ENCODE assay signal across 8 cellular contexts in genomic region chr16:70064841-70065370, GRCh38. TPM values are rescaled to one million over a fixed set of nuclear protein-coding genes. Genes with fewer than 3 reads are reported as not detected.
DNase-seq lines count a peak whose midpoint lies in the region; ATAC-seq, FAIRE-seq and TF ChIP-seq lines count a peak whose summit lies in the region.
"Not testable (repeated sequence)": the region's sequence is repeated elsewhere in the genome, so short reads cannot be mapped to it uniquely, and the experiment has no call there.

No MANE protein-coding gene starts in this region.

- CTCF ChIA-PET in BJ (lab: Yijun Ruan, JAX); activated CD4-positive, alpha-beta T cell treated with anti-CD3 and anti-CD28 coated beads for 36 hours (lab: Charles Lee); GM12878 (lab: Yijun Ruan, JAX): not testable (repeated sequence)

- H3K9me3 ChIP-seq in GM12878 (replicated peaks; ENCODE audit: control insufficient read depth, insufficient read depth, low read length); cardiac muscle cell (ENCODE audit: low read depth): not testable (repeated sequence)

- H3K4me1 Mint-ChIP-seq in activated CD4-positive, alpha-beta T cell treated with anti-CD3 and anti-CD28 coated beads for 36 hours, result not testable (repeated sequence)
- peaks cover 17% of the 10 kb centered on the region for H3K4me1 Mint-ChIP-seq in nephron

- H3K27ac Mint-ChIP-seq in activated CD4-positive, alpha-beta T cell treated with anti-CD3 and anti-CD28 coated beads for 36 hours, result peak overlapping the region; percentile 63
- H3K27ac Mint-ChIP-seq in nephron, result peak overlapping the region in 2 of 3 experiments; percentile 60 to 83

- H3K36me3 Mint-ChIP-seq in activated CD4-positive, alpha-beta T cell treated with anti-CD3 and anti-CD28 coated beads for 36 hours (ENCODE audit: low read depth); nephron (ENCODE audit: low read depth): not testable (repeated sequence)

- not testable (repeated sequence) for BruUV-seq in GM12878 (replicated peaks; lab: Mats Ljungman, UMichigan)

- not testable (repeated sequence) for H3K27me3 ChIP-seq in BJ (ENCODE audit: control insufficient read depth, insufficient read depth, low read length); GM12878 (replicated peaks in 1 of 2; ENCODE audit: control insufficient read depth in 2 of 2, insufficient read depth in 2 of 2, low read length in 1 of 2); cardiac muscle cell

- not testable (repeated sequence) for FAIRE-seq in GM12878 (lab: Jason Lieb, UNC)

- not testable (repeated sequence) for H3K4me1 ChIP-seq in GM12878 (ENCODE audit: control insufficient read depth, insufficient read depth, low read length); cardiac muscle cell (ENCODE audit: low read depth)

- not testable (repeated sequence) for H3K9me3 Mint-ChIP-seq in activated CD4-positive, alpha-beta T cell treated with anti-CD3 and anti-CD28 coated beads for 36 hours (ENCODE audit: low read depth); nephron

- not testable (repeated sequence) for TF ChIP-seq RAD21 in GM12878 (IDR thresholded peaks at IDR 0.05; ENCODE audit: insufficient read depth, low read depth, low read length)

- POLR2A ChIA-PET in BJ (lab: Charles Lee); activated CD4-positive, alpha-beta T cell treated with anti-CD3 and anti-CD28 coated beads for 36 hours (lab: Charles Lee); GM12878 (lab: Charles Lee): not testable (repeated sequence)

- RAD21 ChIA-PET in GM12878 (lab: Charles Lee; ENCODE audit: unreplicated experiment), result not testable (repeated sequence)

- under 1% methylated on average over 22 of the region's 22 CpGs for WGBS in GM12878 (ENCODE audit: insufficient coverage, insufficient replicate concordance, low lambda C conversion rate, missing lambda C conversion rate)

- not testable (repeated sequence) for DNase-seq in BJ (ENCODE audit: low read depth); GM12878 (ENCODE audit: low read depth, low spot score)
- peak; percentile 22 for DNase-seq in NB4 (ENCODE audit: low read depth)
- DNase-seq in activated CD4-positive, alpha-beta T cell treated with anti-CD3 and anti-CD28 coated beads for 36 hours, result peak; percentile 76
- peak in 1 of 2 donors; percentile 13 for DNase-seq in cardiac muscle cell (ENCODE audit: low read depth in 1 of 2, low spot score in 1 of 2)
- DNase-seq in stimulated activated CD8-positive, alpha-beta memory T cell treated with anti-CD3 and anti-CD28 coated beads, Interleukin-12 subunit alpha, Interleukin-12 subunit beta, amount 100 ng/mL, for 1 hour (ENCODE audit: low read depth), result peak; percentile 49

- H3K4me2 ChIP-seq in GM12878 (ENCODE audit: control insufficient read depth, insufficient read depth), result peak overlapping the region; percentile 54; the same call in 1 of the 2 replicates

- not testable (repeated sequence) for H3K36me3 ChIP-seq in BJ (ENCODE audit: control insufficient read depth, insufficient read depth, low read length); GM12878 (ENCODE audit: control insufficient read depth in 2 of 2, insufficient read depth in 2 of 2, low read length in 1 of 2); cardiac muscle cell

- ATAC-seq in GM21619 (IDR thresholded peaks at IDR 0.05; ENCODE audit: unreplicated experiment) (peak; percentile 18), GM12878 (peak; percentile 60)
- ATAC-seq in activated CD4-positive, alpha-beta T cell treated with anti-CD3 and anti-CD28 coated beads for 36 hours, result peak; percentile 31

- H3K79me2 ChIP-seq in GM12878 (ENCODE audit: control insufficient read depth, insufficient read depth, low read length), result not testable (repeated sequence)

- TF ChIP-seq POLR2A in NB4 (IDR thresholded peaks at IDR 0.05; ENCODE audit: extremely low read depth, insufficient read length); GM12878 (IDR thresholded peaks at IDR 0.05; ENCODE audit: low read depth, low read length): not testable (repeated sequence)

- not testable (repeated sequence) for TF ChIP-seq EP300 in GM12878 (IDR thresholded peaks at IDR 0.05; ENCODE audit: borderline replicate concordance in 1 of 2, control insufficient read depth in 1 of 2, low read depth in 2 of 2, low read length in 2 of 2)

- intact Hi-C loops in activated CD4-positive, alpha-beta T cell treated with anti-CD3 and anti-CD28 coated beads for 36 hours (cut with DNase I, micrococcal nuclease), result loop anchor here in 1 of 2 experiments (1.0 kb wide), 1 partner anchor 49 kb away; the partner anchor contains the start of gene PDPR
- intact Hi-C loops in GM12878 (cut with micrococcal nuclease; ENCODE audit: unreplicated experiment), result not testable (repeated sequence)

- H2AFZ ChIP-seq in GM12878 (ENCODE audit: control insufficient read depth, low read depth, low read length), result peak overlapping the region; percentile 54

- H3K4me3 Mint-ChIP-seq in activated CD4-positive, alpha-beta T cell treated with anti-CD3 and anti-CD28 coated beads for 36 hours, result peak overlapping the region; percentile 77
- H3K4me3 Mint-ChIP-seq in nephron, result peak overlapping the region; percentile 82 to 86 (median 84)

- in situ Hi-C loops in GM12878 (cut with MboI), result not testable (repeated sequence)

- SMC1A ChIA-PET in GM12878 (lab: Charles Lee; ENCODE audit: uncharacterized antibody, unreplicated experiment), result not testable (repeated sequence)

- not testable (repeated sequence) for H3K27me3 Mint-ChIP-seq in activated CD4-positive, alpha-beta T cell treated with anti-CD3 and anti-CD28 coated beads for 36 hours; nephron (ENCODE audit: low read depth)

- not testable (repeated sequence) for H4K20me1 ChIP-seq in GM12878 (ENCODE audit: control insufficient read depth, insufficient read depth)

- H3K27ac ChIP-seq in GM12878 (ENCODE audit: control insufficient read depth, insufficient read depth), result not testable (repeated sequence)
- peak overlapping the region; percentile 96 for H3K27ac ChIP-seq in cardiac muscle cell

- H3K4me3 ChIP-seq in BJ (ENCODE audit: low read depth, low read length) (peak overlapping the region; percentile 70), NB4 (ENCODE audit: low read depth, low read length) (peak overlapping the region; percentile 67), GM12878 (peak overlapping the region; percentile 82), cardiac muscle cell (peak overlapping the region; percentile 94)

- H3K9ac ChIP-seq in GM12878 (ENCODE audit: control insufficient read depth, insufficient read depth, low read length), result peak overlapping the region; percentile 47; the same call in 1 of the 2 replicates

- not testable (repeated sequence) for TF ChIP-seq CTCF in BJ (IDR thresholded peaks at IDR 0.05; ENCODE audit: insufficient read depth, low read depth, low read length); NB4 (IDR thresholded peaks at IDR 0.05; ENCODE audit: low read depth, low read length); cardiac muscle cell (IDR thresholded peaks at IDR 0.05; ENCODE audit: low read depth, low read length); nephron (IDR thresholded peaks at IDR 0.05; ENCODE audit: unreplicated experiment in 3 of 3)
- TF ChIP-seq CTCF in GM12878 (IDR thresholded peaks at IDR 0.05 in 2 of 3, conservative IDR thresholded peaks at IDR 0.05 in 1 of 3; ENCODE audit: control insufficient read depth in 2 of 3, extremely low read depth in 1 of 3, insufficient read depth in 1 of 3, low read depth in 3 of 3, low read length in 3 of 3), result 0 out of 6 replicates have a peak, but pooled peaks of 1 of the 3 experiments have one; percentile 3

TF ChIP-seq in GM12878, 131 proteins besides CTCF, POLR2A, EP300 and RAD21 (continues in another document):
- peak; percentile 46; the same call in 1 of the 2 replicates for TF ChIP-seq RELB (IDR thresholded peaks at IDR 0.05; ENCODE audit: low read depth)
- peak; percentile 62 for TF ChIP-seq NR2F1 (conservative IDR thresholded peaks at IDR 0.05)

RNA-seq across cellular contexts. Expression of gene PDPR, which starts 49.2 kb away (rescaled TPM):
- polyA plus RNA-seq in BJ (2011; rRNA removed), result 25.2 and 32.0 TPM in 2 replicates
- 21.7 and 30.0 TPM in 2 replicates for polyA minus RNA-seq in BJ (2011; rRNA and poly(A)+ RNA removed)
- total RNA-seq in activated CD4-positive, alpha-beta T cell treated with anti-CD3 and anti-CD28 coated beads for 36 hours, result 10 to 100 TPM; 26.4 to 26.7 TPM
- total RNA-seq in GM12878 (2013; cell fraction: nucleolus; rRNA removed), result 45.1 and 45.2 TPM in 2 replicates
- 6.7 and 8.1 TPM in 2 replicates for total RNA-seq in GM12878 (2014; rRNA removed)
- total RNA-seq in GM12878 (2014; rRNA removed; fragmentation: Illumina TruSeq; extraction: Trizol), result 6.9 and 7.1 TPM in 2 replicates
- total RNA-seq in GM12878 (2021), result 12.3 and 13.6 TPM in 2 replicates
- 9.2 TPM for polyA plus RNA-seq in GM12878 (2011; ENCODE audit: low read depth)
- 22.6 and 29.1 TPM in 2 replicates for polyA plus RNA-seq in GM12878 (2011; rRNA removed)
- polyA plus RNA-seq in GM12878 (2011; cell fraction: cytosol; rRNA removed), result 21.6 and 24.0 TPM in 2 replicates
- polyA plus RNA-seq in GM12878 (2011; cell fraction: nucleus; rRNA removed), result 61.6 and 90.1 TPM in 2 replicates
- 10.3 and 10.7 TPM in 2 replicates for polyA plus RNA-seq in GM12878 (2012)
- polyA plus RNA-seq in GM12878 (2014; fragmentation: Illumina TruSeq; extraction: Trizol), result 13.2 and 14.8 TPM in 2 replicates
- 1 to 10 TPM; 2.6 TPM for polyA plus RNA-seq in GM12878 (2014; fragmentation: Nextera tagmentation; extraction: Ambion mirVana)
- polyA plus RNA-seq in GM12878 (2014; rRNA removed), result 12.4 and 14.9 TPM in 2 replicates
- 1 to 10 TPM; 6.6 to 6.7 TPM for polyA plus RNA-seq in GM12878 (2016; fragmentation: Nextera tagmentation; extraction: Ambion mirVana)
- polyA minus RNA-seq in GM12878 (2011; rRNA and poly(A)+ RNA removed), result 41.1 and 49.7 TPM in 2 replicates
- polyA minus RNA-seq in GM12878 (2011; cell fraction: cytosol; rRNA and poly(A)+ RNA removed), result 8.0 and 12.7 TPM in 2 replicates
- polyA minus RNA-seq in GM12878 (2011; cell fraction: nucleus; rRNA and poly(A)+ RNA removed), result 33.5 and 38.1 TPM in 2 replicates
- 20.9 and 35.0 TPM in 2 replicates for total RNA-seq in cardiac muscle cell
- 8.7 and 16.0 TPM in 2 replicates for polyA plus RNA-seq in cardiac muscle cell
